ENCODE assay signal across 22 cellular contexts in the genomic region with DNA sequence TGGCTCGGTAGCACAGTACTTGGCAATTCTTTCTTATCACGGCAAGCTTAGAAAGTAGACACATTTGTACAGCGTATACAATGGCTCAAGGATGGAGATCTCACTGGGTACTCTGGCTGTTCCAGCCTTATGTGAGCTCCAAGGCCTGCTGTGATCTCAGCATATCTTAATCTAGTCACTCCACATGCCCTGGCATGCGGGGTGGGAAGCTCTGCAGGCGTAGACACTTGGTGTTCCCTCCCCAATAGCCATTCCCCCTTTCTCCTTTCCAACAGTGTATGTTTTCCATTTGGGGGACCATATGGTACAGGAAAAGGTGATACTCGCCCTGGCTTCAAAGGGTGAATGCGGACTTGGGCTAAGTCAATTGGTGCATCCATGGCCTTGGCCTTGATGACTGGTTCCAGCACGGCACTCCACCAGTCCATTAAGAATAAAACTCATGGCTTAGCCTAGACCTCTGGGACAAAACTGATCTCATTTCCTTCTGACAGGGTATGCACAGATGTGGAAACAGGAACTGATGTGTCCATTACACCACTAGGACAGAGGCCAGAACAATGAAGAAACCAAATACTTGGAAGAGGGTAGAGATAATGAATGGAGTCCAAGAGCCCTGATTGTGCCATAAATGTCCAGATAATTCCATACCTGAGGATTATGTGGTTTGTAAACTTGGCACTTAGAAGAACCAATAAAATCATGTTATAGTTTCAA. TPM values are rescaled to one million over a fixed set of nuclear protein-coding genes. Genes with fewer than 3 reads are reported as not detected.
A peak's percentile ranks its signal among the peaks of the same experiment; 100 is the strongest.
DNase-seq lines count a peak whose midpoint lies in the region; ATAC-seq, FAIRE-seq and TF ChIP-seq lines count a peak whose summit lies in the region.
"Had no signal": no experiment of that assay in that cellular context is flagged by ENCODE, and none has a peak within 500 bp of the region (broad histone marks: within the 10 kb centered on the region; RNA-seq: fewer than 3 reads in every experiment).

No MANE protein-coding gene starts in this region.

- H3K9ac ChIP-seq in mammary epithelial cell (ENCODE audit: insufficient read depth, low read length) = no peak overlapping the region

- TF ChIP-seq CTCF in mammary epithelial cell (conservative IDR thresholded peaks at IDR 0.05 in 1 of 2, IDR thresholded peaks at IDR 0.05 in 1 of 2; ENCODE audit: extremely low read depth in 1 of 2, insufficient read depth in 1 of 2, low read depth in 1 of 2, low read length in 2 of 2) (no peak), fibroblast of pulmonary artery (IDR thresholded peaks at IDR 0.05; ENCODE audit: low read length, missing control alignments) (no peak)

- H3K27ac Mint-ChIP-seq in T-cell = no peak overlapping the region
- H3K27ac Mint-ChIP-seq: activated naive CD4-positive, alpha-beta T cell treated with anti-CD3 and anti-CD28 coated beads, Interleukin-2, amount 50 U/mL, for 24 hours; brain; CD8-positive, alpha-beta T cell had no signal

- H3K27me3 ChIP-seq in mammary epithelial cell (ENCODE audit: insufficient read depth, low read length) = no peaks in the 10 kb centered on the region
- H3K27me3 ChIP-seq: ovary had no signal

- H3K36me3 Mint-ChIP-seq in T-cell = peaks cover 3% of the 10 kb centered on the region
- H3K36me3 Mint-ChIP-seq: activated naive CD4-positive, alpha-beta T cell treated with anti-CD3 and anti-CD28 coated beads, Interleukin-2, amount 50 U/mL, for 24 hours; CD8-positive, alpha-beta T cell had no signal

- H3K9me3 ChIP-seq in mammary epithelial cell (replicated peaks; ENCODE audit: insufficient read depth, low read length) = no peaks in the 10 kb centered on the region
- H3K9me3 ChIP-seq: ovary had no signal

- peaks cover 8% of the 10 kb centered on the region for H3K4me1 ChIP-seq in mammary epithelial cell (ENCODE audit: insufficient read depth, low read length)
- H3K4me1 ChIP-seq: left ventricle myocardium inferior had no signal

- no peaks in the 10 kb centered on the region for H3K36me3 ChIP-seq in mammary epithelial cell (ENCODE audit: insufficient read depth, low read length)
- H3K36me3 ChIP-seq: left ventricle myocardium inferior, ovary, WERI-Rb-1 had no signal

- in situ Hi-C loops in mammary epithelial cell (cut with MboI; ENCODE audit: low sequenced_read_pairs in 2 of 2) = loop anchor here in 1 of 2 donors (10.0 kb wide), 1 partner anchor 196 kb away; no protein-coding TSS in a partner anchor

- ATAC-seq in left cardiac atrium = peak; percentile 38 to 63
- no peak for ATAC-seq in Right ventricle myocardium superior (ENCODE audit: poor library complexity)
- no peak for ATAC-seq in T-cell (replicated peaks in 1 of 4)
- ATAC-seq: activated T-cell treated with anti-CD3 and anti-CD28 coated beads, Interleukin-2, amount 50 U/mL, for 4 hours; CD8-positive, alpha-beta T cell had no signal

- POLR2A ChIA-PET in T-cell (lab: Charles Lee) = no interaction called here

- no peaks in the 10 kb centered on the region for H3K79me2 ChIP-seq in mammary epithelial cell (ENCODE audit: insufficient read depth, low read length)

- intact Hi-C loops in left cardiac atrium (cut with DNase I) (no loop called here), Right ventricle myocardium superior (cut with DNase I) (no loop called here), mammary epithelial cell (cut with micrococcal nuclease) (no loop called here)

- H3K4me1 Mint-ChIP-seq in T-cell = peaks cover 0 to 3% (median 0%) of the 10 kb centered on the region in 3 donors
- H3K4me1 Mint-ChIP-seq: activated naive CD4-positive, alpha-beta T cell treated with anti-CD3 and anti-CD28 coated beads, Interleukin-2, amount 50 U/mL, for 24 hours had no signal

- no peaks in the 10 kb centered on the region for H3K27me3 Mint-ChIP-seq in T-cell
- H3K27me3 Mint-ChIP-seq: activated naive CD4-positive, alpha-beta T cell treated with anti-CD3 and anti-CD28 coated beads, Interleukin-2, amount 50 U/mL, for 24 hours had no signal

- no peak overlapping the region for H3K4me2 ChIP-seq in mammary epithelial cell (ENCODE audit: insufficient read depth, low read depth, low read length)

- DNase-seq in left cardiac atrium (no peak), Right ventricle myocardium superior (no peak), mammary epithelial cell (peak; percentile 17), fibroblast of pulmonary artery (ENCODE audit: low read depth) (peak; percentile 93), urothelium cell line (ENCODE audit: low spot score) (no peak), ureter (ENCODE audit: low spot score) (no peak), OCI-M1 (lab: John Stamatoyannopoulos, UW) (no peak), T-cell (no peak)
- DNase-seq: ACHN; activated CD4-positive, alpha-beta T cell treated with anti-CD3 and anti-CD28 coated beads, Interleukin-2, amount 50 U/mL, for 48 hours; activated T-cell treated with anti-CD3 and anti-CD28 coated beads, Interleukin-2, amount 50 U/mL, for 4 hours; CD8-positive, alpha-beta T cell; left ventricle myocardium inferior; NCI-H2029 treated with DMSO at 0.1 percent for 48 hours; NCI-H524 treated with DMSO at 0.1 percent for 48 hours; ovary; stimulated activated CD4-positive, alpha-beta T cell treated with anti-CD3 and anti-CD28 coated beads, Interleukin-4, amount 100 ng/mL, for 1 hour; T-helper 1 cell; WERI-Rb-1 had no signal

- H3K4me3 Mint-ChIP-seq in T-cell = no peak overlapping the region
- H3K4me3 Mint-ChIP-seq: activated naive CD4-positive, alpha-beta T cell treated with anti-CD3 and anti-CD28 coated beads, Interleukin-2, amount 50 U/mL, for 24 hours; activated T-cell treated with anti-CD3 and anti-CD28 coated beads, Interleukin-2, amount 50 U/mL, for 4 hours; brain; CD8-positive, alpha-beta T cell had no signal

- WGBS in mammary epithelial cell (ENCODE audit: low coverage, missing lambda C conversion rate) = 96% methylated on average over 8 of the region's 8 CpGs

- CTCF ChIA-PET in mammary epithelial cell (lab: Charles Lee; ENCODE audit: low non-redundant PET) = no interaction called here
- CTCF ChIA-PET in T-cell (lab: Charles Lee) = interaction anchor here in 1 of 2 donors (1.5 kb wide), 1 partner anchor 190 kb away, joined by 3 read pairs; no protein-coding TSS in a partner anchor

- no peak overlapping the region for H3K27ac ChIP-seq in mammary epithelial cell (ENCODE audit: insufficient read depth, low read depth, low read length)
- H3K27ac ChIP-seq: left ventricle myocardium inferior, ovary, WERI-Rb-1 had no signal

- peaks cover 0 to 4% (median 0%) of the 10 kb centered on the region in 3 donors for H3K9me3 Mint-ChIP-seq in T-cell
- H3K9me3 Mint-ChIP-seq: activated naive CD4-positive, alpha-beta T cell treated with anti-CD3 and anti-CD28 coated beads, Interleukin-2, amount 50 U/mL, for 24 hours; activated T-cell treated with anti-CD3 and anti-CD28 coated beads, Interleukin-2, amount 50 U/mL, for 4 hours; CD8-positive, alpha-beta T cell had no signal

- H3K4me3 ChIP-seq in mammary epithelial cell (replicated peaks in 1 of 3; ENCODE audit: insufficient read depth in 1 of 3, low read depth in 2 of 3, low read length in 3 of 3) (no peak overlapping the region), fibroblast of pulmonary artery (replicated peaks; ENCODE audit: low read depth, low read length) (no peak overlapping the region)
- H3K4me3 ChIP-seq: left ventricle myocardium inferior, ovary had no signal

- no peaks in the 10 kb centered on the region for H4K20me1 ChIP-seq in mammary epithelial cell (ENCODE audit: insufficient read depth, low read length)

- FAIRE-seq in urothelium cell line (lab: Jason Lieb, UNC) = peak; percentile 83
- FAIRE-seq: HTR-8/SVneo had no signal

- dilution Hi-C loops in mammary epithelial cell (cut with HindIII; ENCODE audit: low sequenced_read_pairs) = loop anchor here (5.0 kb wide), 1 partner anchor 109 kb away; no protein-coding TSS in a partner anchor

- H2AFZ ChIP-seq in mammary epithelial cell (ENCODE audit: low read depth, low read length) = no peak overlapping the region

- no TSS peak for BruUV-seq in mammary epithelial cell (replicated peaks; lab: Mats Ljungman, UMichigan)

RNA-seq across cellular contexts. Expression of a gene that starts 28.4 kb away (rescaled TPM):
- 10 to 100 TPM; 12.0 to 22.9 TPM for total RNA-seq in left cardiac atrium
- total RNA-seq in Right ventricle myocardium superior = 9.9 TPM
- 100 to 1,000 TPM; 153 to 189 TPM for total RNA-seq in mammary epithelial cell
- polyA plus RNA-seq in mammary epithelial cell = 150 TPM
- 58.8 TPM for polyA minus RNA-seq in mammary epithelial cell
- total RNA-seq in ureter = 64.0 TPM
- 10 to 100 TPM; 40.5 to 90.5 (median 81.8) TPM for total RNA-seq in T-cell

Comparison
In these comparisons a context has a peak if more than half of its experiments do, and no peak if none do; other contexts are left out.
1. ATAC-seq: peak in left cardiac atrium (2 of 2); none in Right ventricle myocardium superior (single experiment) and T-cell (0 of 4).
2. DNase-seq: peak in mammary epithelial cell (single experiment) and fibroblast of pulmonary artery (single experiment); none in left cardiac atrium (single experiment), Right ventricle myocardium superior (single experiment), urothelium cell line (single experiment), ureter (single experiment), OCI-M1 (single experiment) and T-cell (0 of 34).